ENCODE assay signal across 8 cellular contexts in genomic region chr16:30355144-30355953, GRCh38. TPM values are rescaled to one million over a fixed set of nuclear protein-coding genes. Genes with fewer than 3 reads are reported as not detected.
DNase-seq lines count a peak whose midpoint lies in the region; ATAC-seq, FAIRE-seq and TF ChIP-seq lines count a peak whose summit lies in the region.

CD2BP2 (minus strand) TSS chr16:30355308; CDS start chr16:30354681, 627 bp downstream.

- H3K4me3 ChIP-seq in AG09309 (ENCODE audit: control insufficient read depth, low read depth, low read length) (peak within 1 kb of the TSS; percentile 60), choroid plexus epithelial cell (ENCODE audit: low read depth, low read length) (peak within 1 kb of the TSS; percentile 98), kidney (ENCODE audit: low read length in 2 of 2) (peak within 1 kb of the TSS; percentile 97)

- H3K36me3 ChIP-seq in kidney (ENCODE audit: control insufficient read depth in 1 of 2, insufficient read depth in 2 of 2, low read length in 2 of 2) = peaks cover 15 to 34% of the 10 kb centered on the region in 2 donors

- ATAC-seq in HG03432 (IDR thresholded peaks at IDR 0.05; ENCODE audit: unreplicated experiment) = peak; percentile 62

- H3K9me3 ChIP-seq in kidney (ENCODE audit: control insufficient read depth in 1 of 2, low read length in 2 of 2) = no peaks in the 10 kb centered on the region

- TF ChIP-seq CTCF in AG09309 (IDR thresholded peaks at IDR 0.05; ENCODE audit: control insufficient read depth, insufficient read depth, low read depth, low read length, missing control alignments) (peak; percentile 2), choroid plexus epithelial cell (conservative IDR thresholded peaks at IDR 0.05; ENCODE audit: low read depth, low read length) (no peak), kidney (IDR thresholded peaks at IDR 0.05; ENCODE audit: borderline replicate concordance, extremely low read depth, insufficient read depth) (no peak)

- peaks cover 25 to 35% of the 10 kb centered on the region in 2 donors for H3K4me1 ChIP-seq in kidney (ENCODE audit: control insufficient read depth in 1 of 2, insufficient read depth in 1 of 2, low read depth in 1 of 2, low read length in 2 of 2)

- FAIRE-seq in kidney (lab: Jason Lieb, UNC) = peak; percentile 96

- TF ChIP-seq POLR2A in GM19099 (IDR thresholded peaks at IDR 0.05; ENCODE audit: extremely low read depth, insufficient read length, low read depth) = peak; percentile 54

- peak within 1 kb of the TSS; percentile 98 for H3K27ac ChIP-seq in kidney (ENCODE audit: low read depth in 2 of 2, low read length in 2 of 2)

- DNase-seq in AG09309 (ENCODE audit: low read depth) (peak; percentile 99), NCI-H524 (lab: John Stamatoyannopoulos, UW) (peak; percentile 99), choroid plexus epithelial cell (ENCODE audit: low read depth) (peak; percentile 100), kidney (peak; percentile 99)
- peak; percentile 88 to 89 for DNase-seq in activated CD4-positive, alpha-beta T cell treated with anti-CD3 and anti-CD28 coated beads for 4 hours
- peak; percentile 76 for DNase-seq in stimulated activated CD4-positive, alpha-beta T cell treated with anti-CD3 and anti-CD28 coated beads, Interleukin-15, amount 100 ng/mL, for 1 hour (ENCODE audit: low read depth in 1 of 2, low spot score in 1 of 2)

- peak within 1 kb of the TSS; percentile 91 to 99 for H3K9ac ChIP-seq in kidney (ENCODE audit: low read length in 2 of 2)

- intact Hi-C loops in kidney (cut with DNase I) = no loop called here

RNA-seq across cellular contexts. Expression of gene CD2BP2, which starts in this region (rescaled TPM):
- 68.1 TPM for total RNA-seq in kidney
- polyA plus RNA-seq in kidney (ENCODE audit: insufficient read depth, low read depth, low replicate concordance) = 61.8 TPM

Comparison
In these comparisons a context has a peak if more than half of its experiments do, and no peak if none do; other contexts are left out.
1. Peak in every context shown above with its lines: DNase-seq, ATAC-seq, H3K4me3 ChIP-seq and H3K27ac ChIP-seq.